Comparison of ENCODE assay signal across 8 cellular contexts in the genomic region with DNA sequence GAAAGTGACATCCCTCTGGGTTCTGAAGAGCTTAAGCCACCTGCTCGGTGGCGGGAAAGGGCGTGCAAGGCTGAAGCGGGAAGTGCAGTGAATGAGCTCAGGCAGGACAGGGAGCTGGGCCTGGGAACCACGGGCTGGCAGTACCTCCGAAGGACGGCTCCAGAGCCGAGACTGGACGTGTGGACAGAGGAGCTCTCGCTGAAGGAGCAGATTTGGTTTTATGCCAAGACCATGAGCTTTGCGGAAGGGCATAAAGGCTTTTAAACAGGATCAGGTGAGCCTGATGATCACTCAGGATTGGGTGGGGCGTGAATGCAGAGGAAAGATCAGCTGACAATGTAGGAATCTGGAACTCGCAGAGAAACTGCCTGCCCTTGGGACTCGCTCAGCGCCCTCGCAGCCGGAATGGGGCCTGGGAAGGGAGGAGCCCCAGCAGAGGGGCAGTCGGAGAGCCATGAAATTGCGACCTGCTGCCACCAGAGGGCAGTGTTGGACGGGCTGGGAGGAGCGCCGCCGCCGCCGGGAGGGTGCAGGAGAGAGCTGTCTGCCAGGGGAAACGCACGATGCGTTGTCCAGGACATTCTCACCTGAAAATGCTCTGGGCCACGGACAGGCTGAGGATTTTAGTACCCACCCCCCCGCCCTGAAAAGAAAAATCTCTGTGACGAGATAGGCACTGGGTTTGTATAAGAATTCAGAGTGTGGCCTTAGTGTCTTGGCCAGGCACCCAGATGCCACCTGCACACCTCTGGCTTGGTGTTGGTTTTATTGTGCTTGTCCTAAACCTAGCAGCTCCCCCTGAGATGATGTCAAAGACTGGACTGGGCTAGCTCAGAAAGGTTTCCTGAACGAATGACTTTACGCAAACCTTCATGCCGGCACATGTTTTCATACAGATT.
DNase-seq lines count a peak whose midpoint lies in the region; ATAC-seq and TF ChIP-seq lines count a peak whose summit lies in the region.

No MANE protein-coding gene starts in this region.

- no peak overlapping the region for H3K27ac Mint-ChIP-seq in naive thymus-derived CD4-positive, alpha-beta T cell

- peak overlapping the region in 2 of 5 donors; percentile 12 to 57 for H3K9ac ChIP-seq in subcutaneous abdominal adipose tissue (ENCODE audit: low read length in 5 of 5)

- peak overlapping the region in 1 of 4 donors; percentile 40 for H3K4me3 ChIP-seq in esophagus squamous epithelium
- no peak overlapping the region for H3K4me3 ChIP-seq in naive thymus-derived CD4-positive, alpha-beta T cell (ENCODE audit: low read length)
- peak overlapping the region; percentile 21 to 69 (median 51) for H3K4me3 ChIP-seq in subcutaneous abdominal adipose tissue (ENCODE audit: low read depth in 1 of 5, low read length in 5 of 5)

- TF ChIP-seq POLR2A in esophagus squamous epithelium (IDR thresholded peaks at IDR 0.05) = no peak

- POLR2A ChIA-PET in naive thymus-derived CD4-positive, alpha-beta T cell (lab: Charles Lee) = no interaction called here

- peaks cover 0 to 19% (median 10%) of the 10 kb centered on the region in 3 donors for H3K4me1 ChIP-seq in esophagus squamous epithelium
- no peaks in the 10 kb centered on the region for H3K4me1 ChIP-seq in naive thymus-derived CD4-positive, alpha-beta T cell (ENCODE audit: control insufficient read depth in 2 of 2, insufficient read depth in 2 of 2, low read length in 2 of 2)
- peaks cover 0 to 18% (median 14%) of the 10 kb centered on the region in 5 donors for H3K4me1 ChIP-seq in subcutaneous abdominal adipose tissue (ENCODE audit: control insufficient read depth in 5 of 5, insufficient read depth in 5 of 5, low read length in 5 of 5)

- H3K27ac ChIP-seq in esophagus squamous epithelium = no peak overlapping the region
- H3K27ac ChIP-seq in naive thymus-derived CD4-positive, alpha-beta T cell (ENCODE audit: low read depth, low read length) = no peak overlapping the region
- H3K27ac ChIP-seq in subcutaneous abdominal adipose tissue (ENCODE audit: low read depth, low read length) = peak overlapping the region; percentile 11

- DNase-seq in CMK (ENCODE audit: low read depth) (peak; percentile 44), GM19240 (ENCODE audit: insufficient read length, low spot score) (peak; percentile 69), NCI-H82 (lab: John Stamatoyannopoulos, UW) (peak; percentile 76), activated T-cell treated with anti-CD3 and anti-CD28 coated beads for 24 hours (ENCODE audit: low read depth) (peak; percentile 49), esophagus squamous epithelium (lab: John Stamatoyannopoulos, UW) (no peak)
- DNase-seq in naive thymus-derived CD4-positive, alpha-beta T cell = peak in 7 of 9 donors; percentile 3 to 77 (median 34)

- H3K27me3 ChIP-seq in esophagus squamous epithelium (peaks cover 0 to 82% (median 0%) of the 10 kb centered on the region in 4 donors), subcutaneous abdominal adipose tissue (ENCODE audit: control insufficient read depth in 5 of 5, insufficient read depth in 4 of 5, low read length in 5 of 5) (peaks cover 0 to 5% (median 0%) of the 10 kb centered on the region in 5 donors)
- no peaks in the 10 kb centered on the region for H3K27me3 ChIP-seq in naive thymus-derived CD4-positive, alpha-beta T cell (ENCODE audit: control insufficient read depth in 2 of 2, insufficient read depth in 2 of 2, low read length in 2 of 2)

- peaks cover 0 to 16% (median 0%) of the 10 kb centered on the region in 11 donors for H3K9me3 Mint-ChIP-seq in naive thymus-derived CD4-positive, alpha-beta T cell

- CTCF ChIA-PET in naive thymus-derived CD4-positive, alpha-beta T cell (lab: Charles Lee) = no interaction called here

- H3K36me3 Mint-ChIP-seq in naive thymus-derived CD4-positive, alpha-beta T cell = peaks cover 0 to 6% (median 0%) of the 10 kb centered on the region in 5 donors

- 21 to 28% methylated on average over 21 to 34 of the region's 34 CpGs for WGBS in esophagus squamous epithelium, 2 donors

- H3K36me3 ChIP-seq in esophagus squamous epithelium (no peaks in the 10 kb centered on the region), subcutaneous abdominal adipose tissue (ENCODE audit: control insufficient read depth in 5 of 5, insufficient read depth in 5 of 5, low read length in 5 of 5) (no peaks in the 10 kb centered on the region)
- H3K36me3 ChIP-seq in naive thymus-derived CD4-positive, alpha-beta T cell (ENCODE audit: control insufficient read depth in 2 of 3, insufficient read depth in 3 of 3, low read length in 3 of 3) = no peaks in the 10 kb centered on the region

- peak; percentile 76 to 87 (median 83) for TF ChIP-seq CTCF in esophagus squamous epithelium (IDR thresholded peaks at IDR 0.05)

- peaks cover 9 to 70% (median 50%) of the 10 kb centered on the region in 5 donors for H3K27me3 Mint-ChIP-seq in naive thymus-derived CD4-positive, alpha-beta T cell

- peak; percentile 83 for ATAC-seq in HG03175 (IDR thresholded peaks at IDR 0.05; ENCODE audit: unreplicated experiment)
- peak; percentile 79 for ATAC-seq in naive thymus-derived CD4-positive, alpha-beta T cell

- no peaks in the 10 kb centered on the region for H3K9me3 ChIP-seq in esophagus squamous epithelium
- no peaks in the 10 kb centered on the region for H3K9me3 ChIP-seq in naive thymus-derived CD4-positive, alpha-beta T cell (ENCODE audit: control insufficient read depth in 2 of 3, low read length in 3 of 3)
- no peaks in the 10 kb centered on the region for H3K9me3 ChIP-seq in subcutaneous abdominal adipose tissue (ENCODE audit: control insufficient read depth in 5 of 5, low read length in 5 of 5)

- no peak overlapping the region for H3K4me3 Mint-ChIP-seq in naive thymus-derived CD4-positive, alpha-beta T cell

- intact Hi-C loops in esophagus squamous epithelium (cut with DNase I) = no loop called here
- intact Hi-C loops in naive thymus-derived CD4-positive, alpha-beta T cell (cut with micrococcal nuclease) = no loop called here

- peaks cover 0 to 9% (median 7%) of the 10 kb centered on the region in 7 donors for H3K4me1 Mint-ChIP-seq in naive thymus-derived CD4-positive, alpha-beta T cell
